ENCODE assay signal across 8 cellular contexts in the genomic region with DNA sequence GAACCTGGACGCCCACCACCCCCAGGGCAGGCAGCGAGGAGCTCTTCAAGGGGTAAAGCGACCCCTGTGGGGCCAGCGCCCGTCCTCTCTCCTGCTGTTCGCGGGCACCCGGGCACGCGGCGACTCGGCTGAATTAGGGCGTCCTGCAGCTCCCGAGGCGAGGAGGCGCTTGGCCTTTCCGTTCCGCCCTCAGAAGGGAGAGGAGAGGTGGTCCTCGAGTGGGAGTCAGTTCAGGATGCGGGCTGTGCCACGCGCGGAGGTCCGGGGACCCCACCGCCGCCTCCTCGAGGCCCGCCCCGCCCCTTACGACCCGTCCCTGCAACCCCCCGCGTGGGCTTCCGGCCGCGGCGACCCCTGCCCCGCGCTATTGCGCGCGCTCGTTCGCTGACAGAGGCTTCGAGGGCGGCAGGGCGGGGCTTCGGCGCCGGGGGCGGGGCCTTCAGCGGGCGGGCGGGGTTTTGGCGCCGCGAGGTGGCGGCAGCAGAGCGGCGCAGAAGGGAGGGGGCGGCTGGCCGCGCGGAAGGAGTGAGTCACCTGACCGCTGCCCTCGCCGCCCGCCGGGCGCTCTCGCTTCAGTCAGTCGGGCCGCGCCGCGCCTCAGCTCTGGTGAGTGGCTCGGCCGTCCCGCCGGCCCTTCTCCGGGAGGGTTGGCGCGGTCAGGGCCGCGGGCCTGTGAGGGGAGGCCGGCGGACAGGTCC. TPM values are rescaled to one million over a fixed set of nuclear protein-coding genes. Genes with fewer than 3 reads are reported as not detected.
DNase-seq lines count a peak whose midpoint lies in the region; ATAC-seq and TF ChIP-seq lines count a peak whose summit lies in the region.

A gene (plus strand): TSS at position 575 of the 698 bp plus-strand sequence. CDS start 22,359 bp downstream, outside the sequence.

- WGBS in smooth muscle cell (ENCODE audit: low lambda C conversion rate), result 4% methylated on average over 36 of the region's 87 CpGs

- TF ChIP-seq CTCF in VCaP (conservative IDR thresholded peaks at IDR 0.05) (peak; percentile 80), smooth muscle cell (IDR thresholded peaks at IDR 0.05; ENCODE audit: borderline replicate concordance, insufficient read depth, poor library complexity, severe bottlenecking) (peak; percentile 32)

- peak within 1 kb of the TSS; percentile 87 for H3K4me2 ChIP-seq in smooth muscle cell

- DNase-seq in 8988T (peak; percentile 73), NCI-H2196 treated with DMSO at 0.1 percent for 48 hours (lab: John Stamatoyannopoulos, UW; ENCODE audit: unreplicated experiment) (peak; percentile 87), T47D (ENCODE audit: low read depth in 1 of 2, low spot score in 1 of 2) (peak; percentile 85 to 91), iPS-NIHi11 (ENCODE audit: low spot score) (peak; percentile 97), smooth muscle cell (lab: John Stamatoyannopoulos, UW; ENCODE audit: unreplicated experiment) (peak; percentile 75)

- H2AFZ ChIP-seq in smooth muscle cell (ENCODE audit: low read depth), result peak within 1 kb of the TSS; percentile 84

- no peaks in the 10 kb centered on the region for H3K36me3 ChIP-seq in smooth muscle cell (ENCODE audit: low read depth)

- H3K4me3 ChIP-seq in smooth muscle cell, result peak within 1 kb of the TSS; percentile 71

- peak within 1 kb of the TSS; percentile 93 for H3K9ac ChIP-seq in smooth muscle cell (ENCODE audit: low read depth)

- no peaks in the 10 kb centered on the region for H3K27me3 ChIP-seq in smooth muscle cell (ENCODE audit: low read depth)

- peaks cover 27% of the 10 kb centered on the region for H3K4me1 ChIP-seq in smooth muscle cell (ENCODE audit: low read depth)

- in situ Hi-C loops in T47D (cut with HindIII; ENCODE audit: low pct_unique_long_range_greater_than_20kb, low sequenced_read_pairs), result no loop called here

- peak; percentile 30 for ATAC-seq in GM18858 (IDR thresholded peaks at IDR 0.05; ENCODE audit: unreplicated experiment)
- ATAC-seq in HG03103 (IDR thresholded peaks at IDR 0.05; ENCODE audit: low read depth, unreplicated experiment), result peak; percentile 48

- peaks cover 44% of the 10 kb centered on the region for H3K79me2 ChIP-seq in smooth muscle cell (ENCODE audit: low read depth)

- H3K9me3 ChIP-seq in smooth muscle cell (replicated peaks; ENCODE audit: low read depth), result no peaks in the 10 kb centered on the region

- H4K20me1 ChIP-seq in smooth muscle cell (ENCODE audit: low read depth), result peaks cover 43% of the 10 kb centered on the region

- H3F3A ChIP-seq in smooth muscle cell (ENCODE audit: low read depth), result peaks cover 4% of the 10 kb centered on the region

- peak within 1 kb of the TSS; percentile 89 for H3K27ac ChIP-seq in VCaP
- H3K27ac ChIP-seq in smooth muscle cell (ENCODE audit: low read depth), result peak within 1 kb of the TSS; percentile 93

RNA-seq across cellular contexts. Expression of the gene that starts here (rescaled TPM):
- 103 and 113 TPM in 2 replicates for total RNA-seq in smooth muscle cell
- 26.3 and 29.5 TPM in 2 replicates for polyA plus RNA-seq in smooth muscle cell

Comparison
In these comparisons a context has a peak if more than half of its experiments do, and no peak if none do; other contexts are left out.
1. Peak in every context shown above with its lines: DNase-seq, ATAC-seq, H3K4me3 ChIP-seq and H3K27ac ChIP-seq.